ENCODE assay signal across 1 cellular context in genomic region chr19:41997851-41998229, GRCh38.
TF ChIP-seq lines count a peak whose summit lies in the region.

No MANE protein-coding gene starts in this region.

TF ChIP-seq in K562, 482 proteins besides CTCF, POLR2A, EP300 and RAD21:
- TF ChIP-seq ZNF518B (CRISPR knock-in tag; IDR thresholded peaks at IDR 0.05) (no peak), ZNF780A (CRISPR knock-in tag; IDR thresholded peaks at IDR 0.05) (no peak)
- TF ChIP-seq, protein P1, sequence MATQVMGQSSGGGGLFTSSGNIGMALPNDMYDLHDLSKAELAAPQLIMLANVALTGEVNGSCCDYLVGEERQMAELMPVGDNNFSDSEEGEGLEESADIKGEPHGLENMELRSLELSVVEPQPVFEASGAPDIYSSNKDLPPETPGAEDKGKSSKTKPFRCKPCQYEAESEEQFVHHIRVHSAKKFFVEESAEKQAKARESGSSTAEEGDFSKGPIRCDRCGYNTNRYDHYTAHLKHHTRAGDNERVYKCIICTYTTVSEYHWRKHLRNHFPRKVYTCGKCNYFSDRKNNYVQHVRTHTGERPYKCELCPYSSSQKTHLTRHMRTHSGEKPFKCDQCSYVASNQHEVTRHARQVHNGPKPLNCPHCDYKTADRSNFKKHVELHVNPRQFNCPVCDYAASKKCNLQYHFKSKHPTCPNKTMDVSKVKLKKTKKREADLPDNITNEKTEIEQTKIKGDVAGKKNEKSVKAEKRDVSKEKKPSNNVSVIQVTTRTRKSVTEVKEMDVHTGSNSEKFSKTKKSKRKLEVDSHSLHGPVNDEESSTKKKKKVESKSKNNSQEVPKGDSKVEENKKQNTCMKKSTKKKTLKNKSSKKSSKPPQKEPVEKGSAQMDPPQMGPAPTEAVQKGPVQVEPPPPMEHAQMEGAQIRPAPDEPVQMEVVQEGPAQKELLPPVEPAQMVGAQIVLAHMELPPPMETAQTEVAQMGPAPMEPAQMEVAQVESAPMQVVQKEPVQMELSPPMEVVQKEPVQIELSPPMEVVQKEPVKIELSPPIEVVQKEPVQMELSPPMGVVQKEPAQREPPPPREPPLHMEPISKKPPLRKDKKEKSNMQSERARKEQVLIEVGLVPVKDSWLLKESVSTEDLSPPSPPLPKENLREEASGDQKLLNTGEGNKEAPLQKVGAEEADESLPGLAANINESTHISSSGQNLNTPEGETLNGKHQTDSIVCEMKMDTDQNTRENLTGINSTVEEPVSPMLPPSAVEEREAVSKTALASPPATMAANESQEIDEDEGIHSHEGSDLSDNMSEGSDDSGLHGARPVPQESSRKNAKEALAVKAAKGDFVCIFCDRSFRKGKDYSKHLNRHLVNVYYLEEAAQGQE (CRISPR knock-in tag; IDR thresholded peaks at IDR 0.05; ENCODE audit: low read depth) = 0 out of 2 replicates have a peak, but pooled peaks have one; percentile 14
- TF ChIP-seq, protein P2, sequence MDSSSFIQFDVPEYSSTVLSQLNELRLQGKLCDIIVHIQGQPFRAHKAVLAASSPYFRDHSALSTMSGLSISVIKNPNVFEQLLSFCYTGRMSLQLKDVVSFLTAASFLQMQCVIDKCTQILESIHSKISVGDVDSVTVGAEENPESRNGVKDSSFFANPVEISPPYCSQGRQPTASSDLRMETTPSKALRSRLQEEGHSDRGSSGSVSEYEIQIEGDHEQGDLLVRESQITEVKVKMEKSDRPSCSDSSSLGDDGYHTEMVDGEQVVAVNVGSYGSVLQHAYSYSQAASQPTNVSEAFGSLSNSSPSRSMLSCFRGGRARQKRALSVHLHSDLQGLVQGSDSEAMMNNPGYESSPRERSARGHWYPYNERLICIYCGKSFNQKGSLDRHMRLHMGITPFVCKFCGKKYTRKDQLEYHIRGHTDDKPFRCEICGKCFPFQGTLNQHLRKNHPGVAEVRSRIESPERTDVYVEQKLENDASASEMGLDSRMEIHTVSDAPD (CRISPR knock-in tag; IDR thresholded peaks at IDR 0.05) = no peak
